In genomic region chr2:105180491-105180972, GRCh38 we compare ENCODE assay signal across 1 cellular context.
TF ChIP-seq lines count a peak whose summit lies in the region.

No MANE protein-coding gene starts in this region.

TF ChIP-seq in GM23338, 12 proteins besides CTCF, POLR2A, EP300 and RAD21 (continued from another document):
- TF ChIP-seq, protein P1, sequence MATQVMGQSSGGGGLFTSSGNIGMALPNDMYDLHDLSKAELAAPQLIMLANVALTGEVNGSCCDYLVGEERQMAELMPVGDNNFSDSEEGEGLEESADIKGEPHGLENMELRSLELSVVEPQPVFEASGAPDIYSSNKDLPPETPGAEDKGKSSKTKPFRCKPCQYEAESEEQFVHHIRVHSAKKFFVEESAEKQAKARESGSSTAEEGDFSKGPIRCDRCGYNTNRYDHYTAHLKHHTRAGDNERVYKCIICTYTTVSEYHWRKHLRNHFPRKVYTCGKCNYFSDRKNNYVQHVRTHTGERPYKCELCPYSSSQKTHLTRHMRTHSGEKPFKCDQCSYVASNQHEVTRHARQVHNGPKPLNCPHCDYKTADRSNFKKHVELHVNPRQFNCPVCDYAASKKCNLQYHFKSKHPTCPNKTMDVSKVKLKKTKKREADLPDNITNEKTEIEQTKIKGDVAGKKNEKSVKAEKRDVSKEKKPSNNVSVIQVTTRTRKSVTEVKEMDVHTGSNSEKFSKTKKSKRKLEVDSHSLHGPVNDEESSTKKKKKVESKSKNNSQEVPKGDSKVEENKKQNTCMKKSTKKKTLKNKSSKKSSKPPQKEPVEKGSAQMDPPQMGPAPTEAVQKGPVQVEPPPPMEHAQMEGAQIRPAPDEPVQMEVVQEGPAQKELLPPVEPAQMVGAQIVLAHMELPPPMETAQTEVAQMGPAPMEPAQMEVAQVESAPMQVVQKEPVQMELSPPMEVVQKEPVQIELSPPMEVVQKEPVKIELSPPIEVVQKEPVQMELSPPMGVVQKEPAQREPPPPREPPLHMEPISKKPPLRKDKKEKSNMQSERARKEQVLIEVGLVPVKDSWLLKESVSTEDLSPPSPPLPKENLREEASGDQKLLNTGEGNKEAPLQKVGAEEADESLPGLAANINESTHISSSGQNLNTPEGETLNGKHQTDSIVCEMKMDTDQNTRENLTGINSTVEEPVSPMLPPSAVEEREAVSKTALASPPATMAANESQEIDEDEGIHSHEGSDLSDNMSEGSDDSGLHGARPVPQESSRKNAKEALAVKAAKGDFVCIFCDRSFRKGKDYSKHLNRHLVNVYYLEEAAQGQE (IDR thresholded peaks at IDR 0.05; ENCODE audit: unreplicated experiment) = no peak
